Comparison of ENCODE assay signal across 8 cellular contexts in genomic region chr5:54985301-54986268, GRCh38. TPM values are rescaled to one million over a fixed set of nuclear protein-coding genes. Genes with fewer than 3 reads are reported as not detected.
DNase-seq lines count a peak whose midpoint lies in the region; ATAC-seq and TF ChIP-seq lines count a peak whose summit lies in the region.
"Had no signal": no experiment of that assay in that cellular context is flagged by ENCODE, and none has a peak within 500 bp of the region (broad histone marks: within the 10 kb centered on the region; RNA-seq: fewer than 3 reads in every experiment).

A gene with protein sequence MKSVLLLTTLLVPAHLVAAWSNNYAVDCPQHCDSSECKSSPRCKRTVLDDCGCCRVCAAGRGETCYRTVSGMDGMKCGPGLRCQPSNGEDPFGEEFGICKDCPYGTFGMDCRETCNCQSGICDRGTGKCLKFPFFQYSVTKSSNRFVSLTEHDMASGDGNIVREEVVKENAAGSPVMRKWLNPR (minus strand): TSS chr5:54985593. CDS start chr5:54985517, 76 bp downstream.

- ATAC-seq in GM19397 (IDR thresholded peaks at IDR 0.05; ENCODE audit: unreplicated experiment): no peak
- no peak for ATAC-seq in HG03439 (IDR thresholded peaks at IDR 0.05; ENCODE audit: unreplicated experiment)

- peak; percentile 1 for TF ChIP-seq CTCF in epithelial cell of esophagus (IDR thresholded peaks at IDR 0.05; ENCODE audit: insufficient read depth, low read depth, low read length, missing control alignments)

- DNase-seq in Daoy (ENCODE audit: low read depth) (peak; percentile 78), NCI-H510A treated with DMSO at 0.1 percent for 48 hours (lab: John Stamatoyannopoulos, UW) (peak; percentile 28), epithelial cell of esophagus (ENCODE audit: low read depth) (peak; percentile 85), pulmonary artery endothelial cell (ENCODE audit: low read depth, low spot score) (peak; percentile 98), inferior parietal cortex (ENCODE audit: extremely low spot score) (no peak)
- DNase-seq: cortex of kidney had no signal

- H3K4me3 ChIP-seq in epithelial cell of esophagus (ENCODE audit: low read length): peak within 1 kb of the TSS; percentile 9

RNA-seq across cellular contexts. Expression of the gene that starts here (rescaled TPM):
- total RNA-seq in Daoy (2014; rRNA removed; shearing (Covaris generic)): 1.9 and 5.0 TPM in 2 replicates
- total RNA-seq in pulmonary artery endothelial cell: 466 and 764 TPM in 2 replicates

Comparison
In these comparisons a context has a peak if more than half of its experiments do, and no peak if none do; other contexts are left out.
1. RNA of the gene that starts here (total RNA-seq): 466 to 764 TPM in pulmonary artery endothelial cell; 1.9 to 5.0 TPM in Daoy; every median in the first group is over 10 times any median in the second.